In genomic region chr10:47646686-47647280, GRCh38 we compare ENCODE assay signal across 8 cellular contexts.
A peak's percentile ranks its signal among the peaks of the same experiment; 100 is the strongest.
DNase-seq lines count a peak whose midpoint lies in the region; ATAC-seq and TF ChIP-seq lines count a peak whose summit lies in the region.
"Not testable (repeated sequence)": the region's sequence is repeated elsewhere in the genome, so short reads cannot be mapped to it uniquely, and the experiment has no call there.

No MANE protein-coding gene starts in this region.

- H3K18ac ChIP-seq in mesenchymal stem cell (ENCODE audit: low read depth in 1 of 2, low read length in 2 of 2) = not testable (repeated sequence)

- H3K27ac ChIP-seq in OCI-LY1 (ENCODE audit: low read depth, low read length, poor library complexity, severe bottlenecking); foreskin keratinocyte; mesenchymal stem cell (ENCODE audit: low read length, poor library complexity, severe bottlenecking); spleen: not testable (repeated sequence)

- not testable (repeated sequence) for H3K9me3 ChIP-seq in OCI-LY1 (ENCODE audit: low read length); mesenchymal stem cell (ENCODE audit: control insufficient read depth, low read length); spleen

- H3F3A ChIP-seq in OCI-LY1 (ENCODE audit: insufficient read depth, low read length) = not testable (repeated sequence)

- H3K4ac ChIP-seq in mesenchymal stem cell (ENCODE audit: low read depth in 1 of 2, low read length in 2 of 2) = not testable (repeated sequence)

- not testable (repeated sequence) for H3K27me3 Mint-ChIP-seq in activated CD8-positive, alpha-beta memory T cell treated with anti-CD3 and anti-CD28 coated beads, Interleukin-2, amount 10 ng/mL, durations not matched to agents 7 days and 5 days

- H3K79me1 ChIP-seq in mesenchymal stem cell (replicated peaks; ENCODE audit: low read length, poor library complexity, severe bottlenecking) = not testable (repeated sequence)

- not testable (repeated sequence) for H4K20me1 ChIP-seq in OCI-LY1 (ENCODE audit: insufficient read depth, low read length)

- H3K4me1 ChIP-seq in OCI-LY1 (ENCODE audit: insufficient read depth, low read length, severe bottlenecking); foreskin keratinocyte; mesenchymal stem cell (ENCODE audit: control insufficient read depth, insufficient read depth, low read depth, low read length); spleen: not testable (repeated sequence)

- H3K79me2 ChIP-seq in OCI-LY1 (ENCODE audit: insufficient read depth, low read length) = not testable (repeated sequence)

- not testable (repeated sequence) for H3K36me3 Mint-ChIP-seq in activated CD8-positive, alpha-beta memory T cell treated with anti-CD3 and anti-CD28 coated beads, Interleukin-2, amount 10 ng/mL, durations not matched to agents 7 days and 5 days

- CTCF ChIA-PET in activated CD8-positive, alpha-beta memory T cell treated with anti-CD3 and anti-CD28 coated beads, Interleukin-2, amount 10 ng/mL, durations not matched to agents 7 days and 5 days (lab: Charles Lee) = not testable (repeated sequence)

- not testable (repeated sequence) for H3K4me2 ChIP-seq in OCI-LY1 (ENCODE audit: low read length); mesenchymal stem cell (ENCODE audit: low read length, poor library complexity, severe bottlenecking)

- not testable (repeated sequence) for H2BK12ac ChIP-seq in mesenchymal stem cell (ENCODE audit: low read length in 2 of 2)

- intact Hi-C loops in spleen (cut with DNase I; ENCODE audit: low total_unique reads) = not testable (repeated sequence)

- H2AFZ ChIP-seq in OCI-LY1 (ENCODE audit: low read length); mesenchymal stem cell (ENCODE audit: low read depth, low read length): not testable (repeated sequence)

- TF ChIP-seq POLR2A in spleen (IDR thresholded peaks at IDR 0.05) = not testable (repeated sequence)

- peak; percentile 63 for ATAC-seq in activated CD8-positive, alpha-beta memory T cell treated with anti-CD3 and anti-CD28 coated beads, Interleukin-2, amount 10 ng/mL, durations not matched to agents 7 days and 5 days
- peak; percentile 70 for ATAC-seq in foreskin keratinocyte

- not testable (repeated sequence) for H3K4me1 Mint-ChIP-seq in activated CD8-positive, alpha-beta memory T cell treated with anti-CD3 and anti-CD28 coated beads, Interleukin-2, amount 10 ng/mL, durations not matched to agents 7 days and 5 days

- not testable (repeated sequence) for H3K4me3 Mint-ChIP-seq in activated CD8-positive, alpha-beta memory T cell treated with anti-CD3 and anti-CD28 coated beads, Interleukin-2, amount 10 ng/mL, durations not matched to agents 7 days and 5 days

- DNase-seq in AG09319 (ENCODE audit: extremely low read depth, low read depth) (peak; percentile 32), GM12865 (ENCODE audit: low read depth) (peak; percentile 27), foreskin keratinocyte (peak in 1 of 2 donors; percentile 9), mesenchymal stem cell (peak; percentile 47)
- DNase-seq in activated CD8-positive, alpha-beta memory T cell treated with anti-CD3 and anti-CD28 coated beads, Interleukin-2, amount 10 ng/mL, durations not matched to agents 7 days and 5 days = peak; percentile 50
- DNase-seq in central memory CD4-positive, alpha-beta T cell = peak; percentile 24
- not testable (repeated sequence) for DNase-seq in spleen

- H3K27ac Mint-ChIP-seq in activated CD8-positive, alpha-beta memory T cell treated with anti-CD3 and anti-CD28 coated beads, Interleukin-2, amount 10 ng/mL, durations not matched to agents 7 days and 5 days = not testable (repeated sequence)

- H2BK5ac ChIP-seq in mesenchymal stem cell (ENCODE audit: low read depth, low read length, poor library complexity, severe bottlenecking) = not testable (repeated sequence)

- not testable (repeated sequence) for H3K14ac ChIP-seq in mesenchymal stem cell (ENCODE audit: low read length in 2 of 2)

- peak; percentile 24 for TF ChIP-seq CTCF in AG09319 (IDR thresholded peaks at IDR 0.05; ENCODE audit: low read depth, low read length)
- TF ChIP-seq CTCF in GM12865 (IDR thresholded peaks at IDR 0.05; ENCODE audit: insufficient read depth, low read depth, low read length, missing control alignments) = not testable (repeated sequence)
- peak; percentile 45 for TF ChIP-seq CTCF in OCI-LY1 (IDR thresholded peaks at IDR 0.05; ENCODE audit: low read length)
- peak; percentile 21 for TF ChIP-seq CTCF in foreskin keratinocyte (conservative IDR thresholded peaks at IDR 0.05)
- peak in 7 of 11 experiments; percentile 27 to 52 (median 38) for TF ChIP-seq CTCF in spleen (IDR thresholded peaks at IDR 0.05 in 8 of 11, conservative IDR thresholded peaks at IDR 0.05 in 3 of 11)

- not testable (repeated sequence) for H3K4me3 ChIP-seq in GM12865 (ENCODE audit: low read depth, low read length); OCI-LY1 (ENCODE audit: low read depth, low read length, poor library complexity, severe bottlenecking); mesenchymal stem cell (ENCODE audit: insufficient read depth in 1 of 2, low read depth in 1 of 2, low read length in 2 of 2); spleen

- H3K36me3 ChIP-seq in OCI-LY1 (ENCODE audit: insufficient read depth, low read length); mesenchymal stem cell (ENCODE audit: control insufficient read depth in 1 of 2, insufficient read depth in 2 of 2, low read depth in 1 of 2, low read length in 2 of 2); spleen: not testable (repeated sequence)

- not testable (repeated sequence) for H3K27me3 ChIP-seq in OCI-LY1 (ENCODE audit: insufficient read depth, low read length); foreskin keratinocyte; mesenchymal stem cell (ENCODE audit: control insufficient read depth in 1 of 2, insufficient read depth in 1 of 2, low read length in 2 of 2); spleen (replicated peaks in 1 of 7)

- not testable (repeated sequence) for H3K9me2 ChIP-seq in OCI-LY1 (ENCODE audit: low read depth, low read length)

- H2AK5ac ChIP-seq in mesenchymal stem cell (ENCODE audit: low read length, severe bottlenecking) = not testable (repeated sequence)

- not testable (repeated sequence) for H3K23ac ChIP-seq in mesenchymal stem cell (ENCODE audit: low read length in 2 of 2)

- not testable (repeated sequence) for H3K9ac ChIP-seq in OCI-LY1 (ENCODE audit: low read length); mesenchymal stem cell (ENCODE audit: low read length)

- no CpG with 5 or more reads among the region's 2 CpGs for whole genome bisulfite sequencing in mesenchymal stem cell
- WGBS in spleen, 5 donors = 0 to 6% (median 2%) methylated on average over 1 to 2 of the region's 2 CpGs

- not testable (repeated sequence) for H2BK15ac ChIP-seq in mesenchymal stem cell (ENCODE audit: low read depth, poor library complexity, severe bottlenecking)

- H3K9me3 Mint-ChIP-seq in activated CD8-positive, alpha-beta memory T cell treated with anti-CD3 and anti-CD28 coated beads, Interleukin-2, amount 10 ng/mL, durations not matched to agents 7 days and 5 days (ENCODE audit: low read depth) = not testable (repeated sequence)

- H2BK120ac ChIP-seq in mesenchymal stem cell (ENCODE audit: low read depth, low read length) = not testable (repeated sequence)

- H4K91ac ChIP-seq in mesenchymal stem cell (ENCODE audit: low read length) = not testable (repeated sequence)

- not testable (repeated sequence) for H4K8ac ChIP-seq in mesenchymal stem cell (ENCODE audit: low read length)
